ENCODE assay signal across 1 cellular context in the genomic region with DNA sequence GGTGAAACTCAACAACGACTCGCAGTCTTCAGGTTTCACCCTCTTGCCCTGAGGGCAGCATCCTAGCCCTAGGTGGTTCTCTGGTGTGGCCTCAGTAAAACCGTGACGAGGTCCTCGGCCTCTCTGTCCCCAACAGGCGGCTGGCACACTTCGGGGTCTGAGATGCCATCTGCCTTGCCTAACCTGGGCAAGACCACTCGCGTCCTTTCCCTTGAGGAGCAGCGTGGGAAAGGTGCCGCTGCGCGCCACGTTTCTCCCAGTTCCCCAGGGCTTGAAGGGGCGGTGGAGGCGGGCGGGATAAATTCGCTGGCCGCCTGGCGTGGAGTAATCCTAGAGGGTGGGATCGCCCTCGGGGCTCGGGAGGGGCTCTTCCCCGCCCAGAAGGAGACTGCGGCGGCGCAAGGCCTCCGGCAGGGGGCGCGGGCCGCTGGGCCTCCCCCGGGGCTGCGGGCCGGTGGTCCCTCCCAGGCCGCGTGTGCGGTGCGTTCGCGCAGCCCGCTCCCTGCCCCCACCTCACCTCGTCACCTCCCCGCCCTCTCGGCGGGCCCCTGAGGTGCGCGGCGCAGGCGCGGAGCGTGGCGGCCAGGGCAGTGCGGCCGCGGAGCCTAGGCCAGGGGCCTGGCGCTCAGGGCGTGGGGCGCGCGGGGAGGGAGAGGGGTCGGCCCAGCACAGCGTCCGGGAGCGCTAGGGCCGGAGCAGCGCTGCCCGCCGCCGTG.
TF ChIP-seq lines count a peak whose summit lies in the region.

A gene with protein sequence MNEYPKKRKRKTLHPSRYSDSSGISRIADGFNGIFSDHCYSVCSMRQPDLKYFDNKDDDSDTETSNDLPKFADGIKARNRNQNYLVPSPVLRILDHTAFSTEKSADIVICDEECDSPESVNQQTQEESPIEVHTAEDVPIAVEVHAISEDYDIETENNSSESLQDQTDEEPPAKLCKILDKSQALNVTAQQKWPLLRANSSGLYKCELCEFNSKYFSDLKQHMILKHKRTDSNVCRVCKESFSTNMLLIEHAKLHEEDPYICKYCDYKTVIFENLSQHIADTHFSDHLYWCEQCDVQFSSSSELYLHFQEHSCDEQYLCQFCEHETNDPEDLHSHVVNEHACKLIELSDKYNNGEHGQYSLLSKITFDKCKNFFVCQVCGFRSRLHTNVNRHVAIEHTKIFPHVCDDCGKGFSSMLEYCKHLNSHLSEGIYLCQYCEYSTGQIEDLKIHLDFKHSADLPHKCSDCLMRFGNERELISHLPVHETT (plus strand): TSS at position 551 of the 716 bp plus-strand sequence. CDS start 5,263 bp downstream, outside the sequence.

TF ChIP-seq in GM12878, 131 proteins besides CTCF, POLR2A, EP300 and RAD21 (continued from another document and continues in another):
- TF ChIP-seq, protein P1, sequence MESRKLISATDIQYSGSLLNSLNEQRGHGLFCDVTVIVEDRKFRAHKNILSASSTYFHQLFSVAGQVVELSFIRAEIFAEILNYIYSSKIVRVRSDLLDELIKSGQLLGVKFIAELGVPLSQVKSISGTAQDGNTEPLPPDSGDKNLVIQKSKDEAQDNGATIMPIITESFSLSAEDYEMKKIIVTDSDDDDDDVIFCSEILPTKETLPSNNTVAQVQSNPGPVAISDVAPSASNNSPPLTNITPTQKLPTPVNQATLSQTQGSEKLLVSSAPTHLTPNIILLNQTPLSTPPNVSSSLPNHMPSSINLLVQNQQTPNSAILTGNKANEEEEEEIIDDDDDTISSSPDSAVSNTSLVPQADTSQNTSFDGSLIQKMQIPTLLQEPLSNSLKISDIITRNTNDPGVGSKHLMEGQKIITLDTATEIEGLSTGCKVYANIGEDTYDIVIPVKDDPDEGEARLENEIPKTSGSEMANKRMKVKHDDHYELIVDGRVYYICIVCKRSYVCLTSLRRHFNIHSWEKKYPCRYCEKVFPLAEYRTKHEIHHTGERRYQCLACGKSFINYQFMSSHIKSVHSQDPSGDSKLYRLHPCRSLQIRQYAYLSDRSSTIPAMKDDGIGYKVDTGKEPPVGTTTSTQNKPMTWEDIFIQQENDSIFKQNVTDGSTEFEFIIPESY (IDR thresholded peaks at IDR 0.05): no peak
- TF ChIP-seq, protein P2, sequence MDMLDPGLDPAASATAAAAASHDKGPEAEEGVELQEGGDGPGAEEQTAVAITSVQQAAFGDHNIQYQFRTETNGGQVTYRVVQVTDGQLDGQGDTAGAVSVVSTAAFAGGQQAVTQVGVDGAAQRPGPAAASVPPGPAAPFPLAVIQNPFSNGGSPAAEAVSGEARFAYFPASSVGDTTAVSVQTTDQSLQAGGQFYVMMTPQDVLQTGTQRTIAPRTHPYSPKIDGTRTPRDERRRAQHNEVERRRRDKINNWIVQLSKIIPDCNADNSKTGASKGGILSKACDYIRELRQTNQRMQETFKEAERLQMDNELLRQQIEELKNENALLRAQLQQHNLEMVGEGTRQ (IDR thresholded peaks at IDR 0.05; ENCODE audit: borderline replicate concordance, low read depth, low read length): no peak
- peak; percentile 90 for TF ChIP-seq NR2F1 (conservative IDR thresholded peaks at IDR 0.05)
- TF ChIP-seq STAT3 (IDR thresholded peaks at IDR 0.05; ENCODE audit: low read depth, low read length): no peak
- no peak for TF ChIP-seq NR2C2 (IDR thresholded peaks at IDR 0.05; ENCODE audit: borderline replicate concordance, control insufficient read depth, insufficient read length, low read depth)
- TF ChIP-seq KLF5 (IDR thresholded peaks at IDR 0.05; ENCODE audit: partially characterized antibody): peak; percentile 71
- 0 out of 2 replicates have a peak, but pooled peaks have one; percentile 63 for TF ChIP-seq CHD2 (IDR thresholded peaks at IDR 0.05; ENCODE audit: borderline replicate concordance, low read depth, low read length)
- TF ChIP-seq, protein P3, sequence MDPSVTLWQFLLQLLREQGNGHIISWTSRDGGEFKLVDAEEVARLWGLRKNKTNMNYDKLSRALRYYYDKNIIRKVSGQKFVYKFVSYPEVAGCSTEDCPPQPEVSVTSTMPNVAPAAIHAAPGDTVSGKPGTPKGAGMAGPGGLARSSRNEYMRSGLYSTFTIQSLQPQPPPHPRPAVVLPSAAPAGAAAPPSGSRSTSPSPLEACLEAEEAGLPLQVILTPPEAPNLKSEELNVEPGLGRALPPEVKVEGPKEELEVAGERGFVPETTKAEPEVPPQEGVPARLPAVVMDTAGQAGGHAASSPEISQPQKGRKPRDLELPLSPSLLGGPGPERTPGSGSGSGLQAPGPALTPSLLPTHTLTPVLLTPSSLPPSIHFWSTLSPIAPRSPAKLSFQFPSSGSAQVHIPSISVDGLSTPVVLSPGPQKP (IDR thresholded peaks at IDR 0.05; ENCODE audit: low read depth, low read length): no peak
- TF ChIP-seq, protein P4, sequence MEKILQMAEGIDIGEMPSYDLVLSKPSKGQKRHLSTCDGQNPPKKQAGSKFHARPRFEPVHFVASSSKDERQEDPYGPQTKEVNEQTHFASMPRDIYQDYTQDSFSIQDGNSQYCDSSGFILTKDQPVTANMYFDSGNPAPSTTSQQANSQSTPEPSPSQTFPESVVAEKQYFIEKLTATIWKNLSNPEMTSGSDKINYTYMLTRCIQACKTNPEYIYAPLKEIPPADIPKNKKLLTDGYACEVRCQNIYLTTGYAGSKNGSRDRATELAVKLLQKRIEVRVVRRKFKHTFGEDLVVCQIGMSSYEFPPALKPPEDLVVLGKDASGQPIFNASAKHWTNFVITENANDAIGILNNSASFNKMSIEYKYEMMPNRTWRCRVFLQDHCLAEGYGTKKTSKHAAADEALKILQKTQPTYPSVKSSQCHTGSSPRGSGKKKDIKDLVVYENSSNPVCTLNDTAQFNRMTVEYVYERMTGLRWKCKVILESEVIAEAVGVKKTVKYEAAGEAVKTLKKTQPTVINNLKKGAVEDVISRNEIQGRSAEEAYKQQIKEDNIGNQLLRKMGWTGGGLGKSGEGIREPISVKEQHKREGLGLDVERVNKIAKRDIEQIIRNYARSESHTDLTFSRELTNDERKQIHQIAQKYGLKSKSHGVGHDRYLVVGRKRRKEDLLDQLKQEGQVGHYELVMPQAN (conservative IDR thresholded peaks at IDR 0.05): peak; percentile 37
- TF ChIP-seq RAD51 (IDR thresholded peaks at IDR 0.05): no peak
- no peak for TF ChIP-seq ZBED1 (IDR thresholded peaks at IDR 0.05; ENCODE audit: borderline replicate concordance)
- TF ChIP-seq, protein P5, sequence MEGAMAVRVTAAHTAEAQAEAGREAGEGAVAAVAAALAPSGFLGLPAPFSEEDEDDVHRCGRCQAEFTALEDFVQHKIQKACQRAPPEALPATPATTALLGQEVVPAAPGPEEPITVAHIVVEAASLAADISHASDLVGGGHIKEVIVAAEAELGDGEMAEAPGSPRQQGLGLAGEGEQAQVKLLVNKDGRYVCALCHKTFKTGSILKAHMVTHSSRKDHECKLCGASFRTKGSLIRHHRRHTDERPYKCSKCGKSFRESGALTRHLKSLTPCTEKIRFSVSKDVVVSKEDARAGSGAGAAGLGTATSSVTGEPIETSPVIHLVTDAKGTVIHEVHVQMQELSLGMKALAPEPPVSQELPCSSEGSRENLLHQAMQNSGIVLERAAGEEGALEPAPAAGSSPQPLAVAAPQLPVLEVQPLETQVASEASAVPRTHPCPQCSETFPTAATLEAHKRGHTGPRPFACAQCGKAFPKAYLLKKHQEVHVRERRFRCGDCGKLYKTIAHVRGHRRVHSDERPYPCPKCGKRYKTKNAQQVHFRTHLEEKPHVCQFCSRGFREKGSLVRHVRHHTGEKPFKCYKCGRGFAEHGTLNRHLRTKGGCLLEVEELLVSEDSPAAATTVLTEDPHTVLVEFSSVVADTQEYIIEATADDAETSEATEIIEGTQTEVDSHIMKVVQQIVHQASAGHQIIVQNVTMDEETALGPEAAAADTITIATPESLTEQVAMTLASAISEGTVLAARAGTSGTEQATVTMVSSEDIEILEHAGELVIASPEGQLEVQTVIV (IDR thresholded peaks at IDR 0.05; ENCODE audit: borderline replicate concordance, partially characterized antibody): no peak
- 0 out of 2 replicates have a peak, but pooled peaks have one; percentile 27 for TF ChIP-seq PAX5 (IDR thresholded peaks at IDR 0.05; ENCODE audit: borderline replicate concordance, low read depth, low read length)
- peak; percentile 41 for TF ChIP-seq SP1 (IDR thresholded peaks at IDR 0.05; ENCODE audit: low read depth, low read length)
- TF ChIP-seq RBBP5 (conservative IDR thresholded peaks at IDR 0.05): no peak
- peak; percentile 64 for TF ChIP-seq SMC3 (IDR thresholded peaks at IDR 0.05; ENCODE audit: borderline replicate concordance, low read length)
- peak; percentile 94 for TF ChIP-seq GATAD2B (conservative IDR thresholded peaks at IDR 0.05; ENCODE audit: low read depth)
- TF ChIP-seq MEF2A (IDR thresholded peaks at IDR 0.05; ENCODE audit: insufficient read depth, low read depth, low read length): 0 out of 2 replicates have a peak, but pooled peaks have one; percentile 33
- TF ChIP-seq, protein P6, sequence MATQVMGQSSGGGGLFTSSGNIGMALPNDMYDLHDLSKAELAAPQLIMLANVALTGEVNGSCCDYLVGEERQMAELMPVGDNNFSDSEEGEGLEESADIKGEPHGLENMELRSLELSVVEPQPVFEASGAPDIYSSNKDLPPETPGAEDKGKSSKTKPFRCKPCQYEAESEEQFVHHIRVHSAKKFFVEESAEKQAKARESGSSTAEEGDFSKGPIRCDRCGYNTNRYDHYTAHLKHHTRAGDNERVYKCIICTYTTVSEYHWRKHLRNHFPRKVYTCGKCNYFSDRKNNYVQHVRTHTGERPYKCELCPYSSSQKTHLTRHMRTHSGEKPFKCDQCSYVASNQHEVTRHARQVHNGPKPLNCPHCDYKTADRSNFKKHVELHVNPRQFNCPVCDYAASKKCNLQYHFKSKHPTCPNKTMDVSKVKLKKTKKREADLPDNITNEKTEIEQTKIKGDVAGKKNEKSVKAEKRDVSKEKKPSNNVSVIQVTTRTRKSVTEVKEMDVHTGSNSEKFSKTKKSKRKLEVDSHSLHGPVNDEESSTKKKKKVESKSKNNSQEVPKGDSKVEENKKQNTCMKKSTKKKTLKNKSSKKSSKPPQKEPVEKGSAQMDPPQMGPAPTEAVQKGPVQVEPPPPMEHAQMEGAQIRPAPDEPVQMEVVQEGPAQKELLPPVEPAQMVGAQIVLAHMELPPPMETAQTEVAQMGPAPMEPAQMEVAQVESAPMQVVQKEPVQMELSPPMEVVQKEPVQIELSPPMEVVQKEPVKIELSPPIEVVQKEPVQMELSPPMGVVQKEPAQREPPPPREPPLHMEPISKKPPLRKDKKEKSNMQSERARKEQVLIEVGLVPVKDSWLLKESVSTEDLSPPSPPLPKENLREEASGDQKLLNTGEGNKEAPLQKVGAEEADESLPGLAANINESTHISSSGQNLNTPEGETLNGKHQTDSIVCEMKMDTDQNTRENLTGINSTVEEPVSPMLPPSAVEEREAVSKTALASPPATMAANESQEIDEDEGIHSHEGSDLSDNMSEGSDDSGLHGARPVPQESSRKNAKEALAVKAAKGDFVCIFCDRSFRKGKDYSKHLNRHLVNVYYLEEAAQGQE (IDR thresholded peaks at IDR 0.05; ENCODE audit: low read depth, low read length): 0 out of 2 replicates have a peak, but pooled peaks have one; percentile 33
- TF ChIP-seq, protein P7, sequence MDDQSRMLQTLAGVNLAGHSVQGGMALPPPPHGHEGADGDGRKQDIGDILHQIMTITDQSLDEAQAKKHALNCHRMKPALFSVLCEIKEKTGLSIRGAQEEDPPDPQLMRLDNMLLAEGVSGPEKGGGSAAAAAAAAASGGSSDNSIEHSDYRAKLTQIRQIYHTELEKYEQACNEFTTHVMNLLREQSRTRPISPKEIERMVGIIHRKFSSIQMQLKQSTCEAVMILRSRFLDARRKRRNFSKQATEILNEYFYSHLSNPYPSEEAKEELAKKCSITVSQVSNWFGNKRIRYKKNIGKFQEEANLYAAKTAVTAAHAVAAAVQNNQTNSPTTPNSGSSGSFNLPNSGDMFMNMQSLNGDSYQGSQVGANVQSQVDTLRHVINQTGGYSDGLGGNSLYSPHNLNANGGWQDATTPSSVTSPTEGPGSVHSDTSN (IDR thresholded peaks at IDR 0.05; ENCODE audit: insufficient replicate concordance, low read depth, low read length): no peak
- peak; percentile 69 for TF ChIP-seq RUNX3 (IDR thresholded peaks at IDR 0.05; ENCODE audit: low read length)
- TF ChIP-seq, protein P8, sequence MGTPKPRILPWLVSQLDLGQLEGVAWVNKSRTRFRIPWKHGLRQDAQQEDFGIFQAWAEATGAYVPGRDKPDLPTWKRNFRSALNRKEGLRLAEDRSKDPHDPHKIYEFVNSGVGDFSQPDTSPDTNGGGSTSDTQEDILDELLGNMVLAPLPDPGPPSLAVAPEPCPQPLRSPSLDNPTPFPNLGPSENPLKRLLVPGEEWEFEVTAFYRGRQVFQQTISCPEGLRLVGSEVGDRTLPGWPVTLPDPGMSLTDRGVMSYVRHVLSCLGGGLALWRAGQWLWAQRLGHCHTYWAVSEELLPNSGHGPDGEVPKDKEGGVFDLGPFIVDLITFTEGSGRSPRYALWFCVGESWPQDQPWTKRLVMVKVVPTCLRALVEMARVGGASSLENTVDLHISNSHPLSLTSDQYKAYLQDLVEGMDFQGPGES (IDR thresholded peaks at IDR 0.05): no peak
- TF ChIP-seq TCF12 (IDR thresholded peaks at IDR 0.05; ENCODE audit: low read depth, low read length): peak; percentile 55; the same call in 1 of the 2 replicates
- peak; percentile 57 to 72; a peak in 3 of 4 replicates for TF ChIP-seq IKZF2 (IDR thresholded peaks at IDR 0.05)
- TF ChIP-seq, protein P9, sequence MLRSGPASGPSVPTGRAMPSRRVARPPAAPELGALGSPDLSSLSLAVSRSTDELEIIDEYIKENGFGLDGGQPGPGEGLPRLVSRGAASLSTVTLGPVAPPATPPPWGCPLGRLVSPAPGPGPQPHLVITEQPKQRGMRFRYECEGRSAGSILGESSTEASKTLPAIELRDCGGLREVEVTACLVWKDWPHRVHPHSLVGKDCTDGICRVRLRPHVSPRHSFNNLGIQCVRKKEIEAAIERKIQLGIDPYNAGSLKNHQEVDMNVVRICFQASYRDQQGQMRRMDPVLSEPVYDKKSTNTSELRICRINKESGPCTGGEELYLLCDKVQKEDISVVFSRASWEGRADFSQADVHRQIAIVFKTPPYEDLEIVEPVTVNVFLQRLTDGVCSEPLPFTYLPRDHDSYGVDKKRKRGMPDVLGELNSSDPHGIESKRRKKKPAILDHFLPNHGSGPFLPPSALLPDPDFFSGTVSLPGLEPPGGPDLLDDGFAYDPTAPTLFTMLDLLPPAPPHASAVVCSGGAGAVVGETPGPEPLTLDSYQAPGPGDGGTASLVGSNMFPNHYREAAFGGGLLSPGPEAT (IDR thresholded peaks at IDR 0.05; ENCODE audit: low read depth): no peak
- TF ChIP-seq ZNF274 (IDR thresholded peaks at IDR 0.05; ENCODE audit: insufficient read depth, insufficient read length): no peak
- TF ChIP-seq, protein P10, sequence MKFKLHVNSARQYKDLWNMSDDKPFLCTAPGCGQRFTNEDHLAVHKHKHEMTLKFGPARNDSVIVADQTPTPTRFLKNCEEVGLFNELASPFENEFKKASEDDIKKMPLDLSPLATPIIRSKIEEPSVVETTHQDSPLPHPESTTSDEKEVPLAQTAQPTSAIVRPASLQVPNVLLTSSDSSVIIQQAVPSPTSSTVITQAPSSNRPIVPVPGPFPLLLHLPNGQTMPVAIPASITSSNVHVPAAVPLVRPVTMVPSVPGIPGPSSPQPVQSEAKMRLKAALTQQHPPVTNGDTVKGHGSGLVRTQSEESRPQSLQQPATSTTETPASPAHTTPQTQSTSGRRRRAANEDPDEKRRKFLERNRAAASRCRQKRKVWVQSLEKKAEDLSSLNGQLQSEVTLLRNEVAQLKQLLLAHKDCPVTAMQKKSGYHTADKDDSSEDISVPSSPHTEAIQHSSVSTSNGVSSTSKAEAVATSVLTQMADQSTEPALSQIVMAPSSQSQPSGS (IDR thresholded peaks at IDR 0.05; ENCODE audit: low read length): no peak
- peak; percentile 49 for TF ChIP-seq NRF1 (conservative IDR thresholded peaks at IDR 0.05; ENCODE audit: low read depth, low read length)
